Comparison of ENCODE assay signal across 16 cellular contexts in genomic region chr2:66573412-66573811, GRCh38.
A peak's percentile ranks its signal among the peaks of the same experiment; 100 is the strongest.
DNase-seq lines count a peak whose midpoint lies in the region; ATAC-seq, FAIRE-seq and TF ChIP-seq lines count a peak whose summit lies in the region.
"Had no signal": no experiment of that assay in that cellular context is flagged by ENCODE, and none has a peak within 500 bp of the region (broad histone marks: within the 10 kb centered on the region; RNA-seq: fewer than 3 reads in every experiment).

No MANE protein-coding gene starts in this region.

- intact Hi-C loops in body of pancreas (cut with DNase I), result no loop called here
- intact Hi-C loops in upper lobe of right lung (cut with DNase I), result no loop called here

- no peak overlapping the region for H3K23ac ChIP-seq in mesenchymal stem cell (ENCODE audit: low read length in 2 of 2)

- H3K27me3 ChIP-seq in body of pancreas (no peaks in the 10 kb centered on the region), mesenchymal stem cell (ENCODE audit: control insufficient read depth in 1 of 2, insufficient read depth in 1 of 2, low read length in 2 of 2) (peaks cover 6 to 27% of the 10 kb centered on the region in 2 experiments), upper lobe of right lung (peaks cover 49% of the 10 kb centered on the region)

- H3K18ac ChIP-seq in mesenchymal stem cell (ENCODE audit: low read depth in 1 of 2, low read length in 2 of 2), result no peak overlapping the region

- no peak for FAIRE-seq in urothelium cell line (lab: Jason Lieb, UNC)
- FAIRE-seq: colon had no signal

- no peaks in the 10 kb centered on the region for H3K9me3 ChIP-seq in body of pancreas
- no peaks in the 10 kb centered on the region for H3K9me3 ChIP-seq in mesenchymal stem cell (ENCODE audit: control insufficient read depth, low read length)
- H3K9me3 ChIP-seq in upper lobe of right lung, result no peaks in the 10 kb centered on the region
- H3K9me3 ChIP-seq: HAP-1 had no signal

- H3K4me1 ChIP-seq in body of pancreas (peaks cover 55% of the 10 kb centered on the region), mesenchymal stem cell (ENCODE audit: control insufficient read depth, insufficient read depth, low read depth, low read length) (peaks cover 24% of the 10 kb centered on the region), upper lobe of right lung (peaks cover 27% of the 10 kb centered on the region)

- H3K27ac ChIP-seq in body of pancreas, result peak overlapping the region in 3 of 4 donors; percentile 75 to 98 (median 92)
- no peak overlapping the region for H3K27ac ChIP-seq in mesenchymal stem cell (ENCODE audit: low read length, poor library complexity, severe bottlenecking)
- H3K27ac ChIP-seq in upper lobe of right lung, result peak overlapping the region; percentile 90

- H4K8ac ChIP-seq in mesenchymal stem cell (ENCODE audit: low read length), result peak overlapping the region; percentile 78

- H3K4me2 ChIP-seq in mesenchymal stem cell (ENCODE audit: low read length, poor library complexity, severe bottlenecking), result no peak overlapping the region

- H2BK120ac ChIP-seq in mesenchymal stem cell (ENCODE audit: low read depth, low read length), result no peak overlapping the region

- H3K14ac ChIP-seq in mesenchymal stem cell (ENCODE audit: low read length in 2 of 2), result no peak overlapping the region

- no peak overlapping the region for H2AFZ ChIP-seq in mesenchymal stem cell (ENCODE audit: low read depth, low read length)

- no peaks in the 10 kb centered on the region for H3K79me1 ChIP-seq in mesenchymal stem cell (replicated peaks; ENCODE audit: low read length, poor library complexity, severe bottlenecking)

- H3K4me3 ChIP-seq in body of pancreas, result no peak overlapping the region
- H3K4me3 ChIP-seq in mesenchymal stem cell (ENCODE audit: insufficient read depth in 1 of 2, low read depth in 1 of 2, low read length in 2 of 2), result no peak overlapping the region
- H3K4me3 ChIP-seq in upper lobe of right lung, result no peak overlapping the region
- H3K4me3 ChIP-seq: HAP-1 had no signal

- H2BK12ac ChIP-seq in mesenchymal stem cell (ENCODE audit: low read length in 2 of 2), result no peak overlapping the region

- no peak overlapping the region for H2BK5ac ChIP-seq in mesenchymal stem cell (ENCODE audit: low read depth, low read length, poor library complexity, severe bottlenecking)

- H2AK5ac ChIP-seq in mesenchymal stem cell (ENCODE audit: low read length, severe bottlenecking), result no peak overlapping the region

- no peak overlapping the region for H4K91ac ChIP-seq in mesenchymal stem cell (ENCODE audit: low read length)

- peak overlapping the region; percentile 73 for H3K9ac ChIP-seq in mesenchymal stem cell (ENCODE audit: low read length)

- DNase-seq in DMS153 (lab: John Stamatoyannopoulos, UW) (peak; percentile 78), DMS153 treated with DMSO at 0.1 percent for 48 hours (lab: John Stamatoyannopoulos, UW; ENCODE audit: unreplicated experiment) (no peak), body of pancreas (peak; percentile 38 to 55 (median 46)), mesenchymal stem cell (no peak), upper lobe of right lung (no peak), urothelium cell line (ENCODE audit: low spot score) (no peak), Ammon's horn (ENCODE audit: low spot score) (no peak)
- DNase-seq in stimulated activated CD4-positive, alpha-beta T cell treated with anti-CD3 and anti-CD28 coated beads, Interleukin-2, amount 100 ng/mL, for 48 hours, result no peak
- DNase-seq: 8988T; activated naive CD8-positive, alpha-beta T cell treated with anti-CD3 and anti-CD28 coated beads, Interleukin-2, amount 10 ng/mL, durations not matched to agents 7 days and 5 days; NCI-H1694 treated with DMSO at 0.1 percent for 48 hours; OCI-M1; stimulated activated CD4-positive, alpha-beta T cell treated with anti-CD3 and anti-CD28 coated beads, Interleukin-4, amount 100 ng/mL, for 4 hours; T-helper 17 cell had no signal

- H2BK15ac ChIP-seq in mesenchymal stem cell (ENCODE audit: low read depth, poor library complexity, severe bottlenecking), result no peak overlapping the region

- no peak overlapping the region for H3K4ac ChIP-seq in mesenchymal stem cell (ENCODE audit: low read depth in 1 of 2, low read length in 2 of 2)

- H3K36me3 ChIP-seq in body of pancreas (replicated peaks in 1 of 2; ENCODE audit: insufficient read depth in 1 of 2, low read depth in 2 of 2), result peaks cover 0 to 8% of the 10 kb centered on the region in 2 donors
- peaks cover 0 to 27% of the 10 kb centered on the region in 2 experiments for H3K36me3 ChIP-seq in mesenchymal stem cell (ENCODE audit: control insufficient read depth in 1 of 2, insufficient read depth in 2 of 2, low read depth in 1 of 2, low read length in 2 of 2)
- H3K36me3 ChIP-seq in upper lobe of right lung, result no peaks in the 10 kb centered on the region
- H3K36me3 ChIP-seq: HAP-1 had no signal

- ATAC-seq in body of pancreas (no peak), upper lobe of right lung (no peak)
- ATAC-seq: T-helper 17 cell had no signal

- TF ChIP-seq CTCF in body of pancreas (IDR thresholded peaks at IDR 0.05), result peak in 2 of 7 experiments; percentile 5 to 23
- TF ChIP-seq CTCF in upper lobe of right lung (IDR thresholded peaks at IDR 0.05), result no peak

- 15 to 22% methylated on average over 7 of the region's 7 CpGs for WGBS in body of pancreas, 2 donors
- WGBS in mesenchymal stem cell, result 25% methylated on average over 3 of the region's 7 CpGs

- TF ChIP-seq POLR2A in body of pancreas (IDR thresholded peaks at IDR 0.05), result no peak

Comparison
In these comparisons a context has a peak if more than half of its experiments do, and no peak if none do; other contexts are left out.
1. DNase-seq: peak in DMS153 (single experiment) and body of pancreas (4 of 4); none in DMS153 treated with DMSO at 0.1 percent for 48 hours (single experiment), mesenchymal stem cell (single experiment), upper lobe of right lung (single experiment), urothelium cell line (single experiment), stimulated activated CD4-positive, alpha-beta T cell treated with anti-CD3 and anti-CD28 coated beads, Interleukin-2, amount 100 ng/mL, for 48 hours (0 of 2) and Ammon's horn (single experiment).